1 cellular context compared by ENCODE assay signal in genomic region chr19:15222738-15223648, GRCh38.
TF ChIP-seq lines count a peak whose summit lies in the region.

No MANE protein-coding gene starts in this region.

TF ChIP-seq in K562, 482 proteins besides CTCF, POLR2A, EP300 and RAD21 (continued from another document and continues in another):
- no peak for TF ChIP-seq MGA (IDR thresholded peaks at IDR 0.05)
- no peak for TF ChIP-seq TRIM25 (IDR thresholded peaks at IDR 0.05; ENCODE audit: borderline replicate concordance)
- peak; percentile 86 for TF ChIP-seq ZNF24 (IDR thresholded peaks at IDR 0.05)
- peak; percentile 54 for TF ChIP-seq RBM25 (IDR thresholded peaks at IDR 0.05; ENCODE audit: low read depth, low read length, severe bottlenecking)
- TF ChIP-seq BRD4 (IDR thresholded peaks at IDR 0.05): no peak
- no peak for TF ChIP-seq IRF2 (CRISPR knock-in tag; IDR thresholded peaks at IDR 0.05)
- no peak for TF ChIP-seq AFF4 (CRISPR knock-in tag; IDR thresholded peaks at IDR 0.05)
- TF ChIP-seq NCOR1 (IDR thresholded peaks at IDR 0.05): no peak
- TF ChIP-seq CAMTA2 (CRISPR knock-in tag; conservative IDR thresholded peaks at IDR 0.05): no peak
- TF ChIP-seq MTA3 (IDR thresholded peaks at IDR 0.05; ENCODE audit: borderline replicate concordance): no peak
- TF ChIP-seq ZNF408 (CRISPR knock-in tag; IDR thresholded peaks at IDR 0.05; ENCODE audit: low read depth): no peak
- TF ChIP-seq RHOXF2B (CRISPR knock-in tag; conservative IDR thresholded peaks at IDR 0.05): no peak
- no peak for TF ChIP-seq BCLAF1 (IDR thresholded peaks at IDR 0.05; ENCODE audit: borderline replicate concordance in 1 of 2, control insufficient read depth in 1 of 2, low read depth in 2 of 2, low read length in 1 of 2)
- no peak for TF ChIP-seq CBX8 (IDR thresholded peaks at IDR 0.05; ENCODE audit: borderline replicate concordance, extremely low read depth, low read depth, low read length, poor library complexity, severe bottlenecking)
- TF ChIP-seq TRIM28 (IDR thresholded peaks at IDR 0.05): no peak
